In genomic region chr1:63630238-63630637, GRCh38 we compare ENCODE assay signal across 19 cellular contexts. TPM values are rescaled to one million over a fixed set of nuclear protein-coding genes. Genes with fewer than 3 reads are reported as not detected.
DNase-seq lines count a peak whose midpoint lies in the region; ATAC-seq, FAIRE-seq and TF ChIP-seq lines count a peak whose summit lies in the region.
"Had no signal": no experiment of that assay in that cellular context is flagged by ENCODE, and none has a peak within 500 bp of the region (broad histone marks: within the 10 kb centered on the region; RNA-seq: fewer than 3 reads in every experiment).

No MANE protein-coding gene starts in this region.

- H3K36me3 ChIP-seq in astrocyte (ENCODE audit: insufficient read depth, low read length) (no peaks in the 10 kb centered on the region), mesenchymal stem cell (ENCODE audit: control insufficient read depth in 1 of 2, insufficient read depth in 2 of 2, low read depth in 1 of 2, low read length in 2 of 2) (peaks cover 3 to 34% of the 10 kb centered on the region in 2 experiments), tibial artery (peaks cover 26 to 44% (median 33%) of the 10 kb centered on the region in 3 donors)
- H3K36me3 ChIP-seq in naive thymus-derived CD4-positive, alpha-beta T cell (ENCODE audit: control insufficient read depth in 2 of 3, insufficient read depth in 3 of 3, low read length in 3 of 3), result peaks cover 0 to 40% (median 0%) of the 10 kb centered on the region in 3 experiments

- intact Hi-C loops in tibial artery (cut with DNase I; ENCODE audit: low total_unique reads), result no loop called here
- intact Hi-C loops in naive thymus-derived CD4-positive, alpha-beta T cell (cut with micrococcal nuclease), result no loop called here

- H3K9ac ChIP-seq in astrocyte (ENCODE audit: low read length), result no peak overlapping the region
- H3K9ac ChIP-seq in mesenchymal stem cell (ENCODE audit: low read length), result no peak overlapping the region

- H3K27ac ChIP-seq in astrocyte (ENCODE audit: low read depth, low read length) (no peak overlapping the region), mesenchymal stem cell (ENCODE audit: low read length, poor library complexity, severe bottlenecking) (no peak overlapping the region), tibial artery (no peak overlapping the region)
- no peak overlapping the region for H3K27ac ChIP-seq in naive thymus-derived CD4-positive, alpha-beta T cell (ENCODE audit: low read depth, low read length)
- H3K27ac ChIP-seq: 22Rv1 had no signal

- peaks cover 25% of the 10 kb centered on the region for H3K36me3 Mint-ChIP-seq in astrocyte (ENCODE audit: low read depth, unreplicated experiment)
- H3K36me3 Mint-ChIP-seq in naive thymus-derived CD4-positive, alpha-beta T cell, result peaks cover 10 to 61% (median 25%) of the 10 kb centered on the region in 5 donors

- no peak overlapping the region for H3K4me2 ChIP-seq in astrocyte (ENCODE audit: low read length)
- no peak overlapping the region for H3K4me2 ChIP-seq in mesenchymal stem cell (ENCODE audit: low read length, poor library complexity, severe bottlenecking)

- H3K4me3 ChIP-seq in astrocyte (ENCODE audit: insufficient read depth, low read depth, low read length) (no peak overlapping the region), mesenchymal stem cell (ENCODE audit: insufficient read depth in 1 of 2, low read depth in 1 of 2, low read length in 2 of 2) (no peak overlapping the region), tibial artery (no peak overlapping the region)
- no peak overlapping the region for H3K4me3 ChIP-seq in naive thymus-derived CD4-positive, alpha-beta T cell (ENCODE audit: low read length)

- H2BK120ac ChIP-seq in mesenchymal stem cell (ENCODE audit: low read depth, low read length), result no peak overlapping the region

- H4K20me1 ChIP-seq in astrocyte (ENCODE audit: insufficient read depth, low read length), result no peaks in the 10 kb centered on the region

- H2BK12ac ChIP-seq in mesenchymal stem cell (ENCODE audit: low read length in 2 of 2), result no peak overlapping the region

- H3K27me3 ChIP-seq in astrocyte (ENCODE audit: insufficient read depth, low read length) (no peaks in the 10 kb centered on the region), mesenchymal stem cell (ENCODE audit: control insufficient read depth in 1 of 2, insufficient read depth in 1 of 2, low read length in 2 of 2) (no peaks in the 10 kb centered on the region), tibial artery (no peaks in the 10 kb centered on the region)
- H3K27me3 ChIP-seq in naive thymus-derived CD4-positive, alpha-beta T cell (ENCODE audit: control insufficient read depth in 2 of 2, insufficient read depth in 2 of 2, low read length in 2 of 2), result no peaks in the 10 kb centered on the region

- POLR2A ChIA-PET in naive thymus-derived CD4-positive, alpha-beta T cell (lab: Charles Lee), result interaction anchor here (0.7 kb wide), 1 partner anchor 17 kb away, joined by 3 read pairs; no protein-coding TSS in a partner anchor

- FAIRE-seq in astrocyte (lab: Jason Lieb, UNC), result no peak

- no peaks in the 10 kb centered on the region for H3K79me2 ChIP-seq in astrocyte (ENCODE audit: insufficient read depth, low read length)

- CTCF ChIA-PET in naive thymus-derived CD4-positive, alpha-beta T cell (lab: Charles Lee), result no interaction called here

- H2AK5ac ChIP-seq in mesenchymal stem cell (ENCODE audit: low read length, severe bottlenecking), result no peak overlapping the region

- no peak overlapping the region for H2AFZ ChIP-seq in astrocyte (ENCODE audit: low read depth, low read length)
- H2AFZ ChIP-seq in mesenchymal stem cell (ENCODE audit: low read depth, low read length), result no peak overlapping the region

- H3K4me1 ChIP-seq in astrocyte (ENCODE audit: insufficient read depth, low read length) (no peaks in the 10 kb centered on the region), mesenchymal stem cell (ENCODE audit: control insufficient read depth, insufficient read depth, low read depth, low read length) (peaks cover 3% of the 10 kb centered on the region), tibial artery (peaks cover 0 to 12% (median 3%) of the 10 kb centered on the region in 4 donors)
- H3K4me1 ChIP-seq in naive thymus-derived CD4-positive, alpha-beta T cell (ENCODE audit: control insufficient read depth in 2 of 2, insufficient read depth in 2 of 2, low read length in 2 of 2), result no peaks in the 10 kb centered on the region

- H4K91ac ChIP-seq in mesenchymal stem cell (ENCODE audit: low read length), result no peak overlapping the region

- no peaks in the 10 kb centered on the region for H3K9me3 ChIP-seq in astrocyte (ENCODE audit: insufficient read depth, low read depth, low read length)
- no peaks in the 10 kb centered on the region for H3K9me3 ChIP-seq in mesenchymal stem cell (ENCODE audit: control insufficient read depth, low read length)
- H3K9me3 ChIP-seq in tibial artery, result no peaks in the 10 kb centered on the region
- H3K9me3 ChIP-seq in naive thymus-derived CD4-positive, alpha-beta T cell (ENCODE audit: control insufficient read depth in 2 of 3, low read length in 3 of 3), result no peaks in the 10 kb centered on the region

- no peak overlapping the region for H3K18ac ChIP-seq in mesenchymal stem cell (ENCODE audit: low read depth in 1 of 2, low read length in 2 of 2)

- H3K4me3 Mint-ChIP-seq in astrocyte (ENCODE audit: unreplicated experiment), result no peak overlapping the region
- no peak overlapping the region for H3K4me3 Mint-ChIP-seq in naive thymus-derived CD4-positive, alpha-beta T cell
- H3K4me3 Mint-ChIP-seq: CD14-positive monocyte had no signal

- H3K23ac ChIP-seq in mesenchymal stem cell (ENCODE audit: low read length in 2 of 2), result no peak overlapping the region

- H4K8ac ChIP-seq in mesenchymal stem cell (ENCODE audit: low read length), result no peak overlapping the region

- WGBS in mesenchymal stem cell, result 89% methylated on average over 3 of the region's 4 CpGs

- no peak overlapping the region for H3K27ac Mint-ChIP-seq in astrocyte (ENCODE audit: unreplicated experiment)
- no peak overlapping the region for H3K27ac Mint-ChIP-seq in naive thymus-derived CD4-positive, alpha-beta T cell
- H3K27ac Mint-ChIP-seq: CD14-positive monocyte had no signal

- no peaks in the 10 kb centered on the region for H3K27me3 Mint-ChIP-seq in astrocyte (ENCODE audit: low read depth, unreplicated experiment)
- no peaks in the 10 kb centered on the region for H3K27me3 Mint-ChIP-seq in naive thymus-derived CD4-positive, alpha-beta T cell

- H2BK15ac ChIP-seq in mesenchymal stem cell (ENCODE audit: low read depth, poor library complexity, severe bottlenecking), result no peak overlapping the region

- peaks cover 17% of the 10 kb centered on the region for H3K4me1 Mint-ChIP-seq in astrocyte (ENCODE audit: low read depth, unreplicated experiment)
- peaks cover 0 to 33% (median 15%) of the 10 kb centered on the region in 7 donors for H3K4me1 Mint-ChIP-seq in naive thymus-derived CD4-positive, alpha-beta T cell

- no peaks in the 10 kb centered on the region for H3K9me3 Mint-ChIP-seq in astrocyte (ENCODE audit: unreplicated experiment)
- H3K9me3 Mint-ChIP-seq in naive thymus-derived CD4-positive, alpha-beta T cell, result no peaks in the 10 kb centered on the region
- H3K9me3 Mint-ChIP-seq: CD14-positive monocyte had no signal

- DNase-seq in NCI-H82 (lab: John Stamatoyannopoulos, UW) (peak; percentile 7), NCI-H82 treated with DMSO at 0.1 percent for 48 hours (lab: John Stamatoyannopoulos, UW; ENCODE audit: unreplicated experiment) (no peak), astrocyte (ENCODE audit: low read depth) (peak; percentile 20), mesenchymal stem cell (no peak), tibial artery (no peak)
- no peak for DNase-seq in naive thymus-derived CD4-positive, alpha-beta T cell
- DNase-seq: DMS79, KG1, NCI-H1436, NCI-H2029, NCI-H345, NCI-H526 had no signal

- H3K4ac ChIP-seq in mesenchymal stem cell (ENCODE audit: low read depth in 1 of 2, low read length in 2 of 2), result no peak overlapping the region

- H3K79me1 ChIP-seq in mesenchymal stem cell (replicated peaks; ENCODE audit: low read length, poor library complexity, severe bottlenecking), result peaks cover 8% of the 10 kb centered on the region

- ATAC-seq in esophagus mucosa, result peak; percentile 95
- no peak for ATAC-seq in GM18511 (IDR thresholded peaks at IDR 0.05; ENCODE audit: unreplicated experiment)
- ATAC-seq in naive thymus-derived CD4-positive, alpha-beta T cell, result no peak
- ATAC-seq: HCT116, Panc1, Right ventricle myocardium inferior had no signal

- no peak for TF ChIP-seq CTCF in astrocyte (IDR thresholded peaks at IDR 0.05; ENCODE audit: insufficient read depth, low read depth, low read length)
- TF ChIP-seq CTCF in tibial artery (IDR thresholded peaks at IDR 0.05), result no peak

- H3K14ac ChIP-seq in mesenchymal stem cell (ENCODE audit: low read length in 2 of 2), result no peak overlapping the region

- peak overlapping the region; percentile 20 for H2BK5ac ChIP-seq in mesenchymal stem cell (ENCODE audit: low read depth, low read length, poor library complexity, severe bottlenecking)

RNA-seq across cellular contexts. Expression of gene PGM1, which starts 37.0 kb away (rescaled TPM):
- total RNA-seq in astrocyte (36.9 and 48.7 TPM in 2 replicates), esophagus mucosa (37.2 TPM)
- 22.1 TPM for polyA plus RNA-seq in mesenchymal stem cell (2013, experiment 1 of 2)
- 21.4 TPM for polyA plus RNA-seq in mesenchymal stem cell (2013, experiment 2 of 2)
- 10 to 100 TPM; 11.9 to 57.2 (median 16.1) TPM for total RNA-seq in naive thymus-derived CD4-positive, alpha-beta T cell
- polyA plus RNA-seq in naive thymus-derived CD4-positive, alpha-beta T cell, result 10 to 100 TPM; 26.9 to 31.9 TPM

Comparison
In these comparisons a context has a peak if more than half of its experiments do, and no peak if none do; other contexts are left out.
1. DNase-seq: peak in NCI-H82 (single experiment) and astrocyte (single experiment); none in NCI-H82 treated with DMSO at 0.1 percent for 48 hours (single experiment), mesenchymal stem cell (single experiment), tibial artery (0 of 2) and naive thymus-derived CD4-positive, alpha-beta T cell (0 of 9).